Comparison of ENCODE assay signal across 16 cellular contexts in the genomic region with DNA sequence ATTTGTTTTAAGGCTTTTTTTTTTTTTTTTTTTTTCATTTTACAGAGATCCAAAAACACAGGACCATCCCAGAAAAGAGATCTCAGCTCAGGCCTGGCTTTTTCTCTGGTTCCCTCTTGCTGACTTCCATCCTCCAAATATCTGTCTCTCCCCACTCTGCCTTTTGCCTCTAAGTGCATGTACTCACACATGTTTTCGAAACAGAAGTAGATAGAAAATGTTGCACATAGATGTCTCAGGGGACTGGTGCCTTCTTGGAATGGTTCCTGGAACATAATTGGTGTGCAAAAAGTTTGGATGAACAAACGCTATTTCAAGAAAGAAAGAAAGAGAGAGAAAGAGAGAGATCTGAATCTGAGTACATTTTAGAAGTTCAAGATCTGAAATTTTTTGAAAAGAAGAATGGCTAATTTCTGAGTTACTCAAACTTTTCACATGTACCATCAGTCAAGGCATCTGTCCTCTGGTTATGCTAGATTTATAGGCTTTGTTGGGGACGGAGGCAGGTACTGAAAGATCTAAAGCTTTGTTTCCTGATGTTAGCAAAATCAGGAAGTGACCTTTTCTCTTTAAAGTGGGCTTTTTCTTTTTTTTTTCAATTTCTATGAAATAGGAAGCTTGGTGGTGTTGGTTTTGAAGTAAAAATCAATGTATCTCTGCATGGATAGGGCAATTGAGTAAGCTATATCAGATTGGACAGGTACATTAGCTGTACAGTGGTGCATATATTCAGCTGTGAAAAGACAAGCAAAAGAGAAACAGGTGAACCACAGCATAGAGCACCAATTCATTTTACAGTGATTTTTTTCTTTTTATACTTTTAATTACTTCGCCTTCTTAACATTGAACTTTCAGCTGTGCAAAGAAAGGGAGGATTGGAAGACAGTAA. TPM values are rescaled to one million over a fixed set of nuclear protein-coding genes. Genes with fewer than 3 reads are reported as not detected.
DNase-seq lines count a peak whose midpoint lies in the region; ATAC-seq and FAIRE-seq lines count a peak whose summit lies in the region.
"Had no signal": no experiment of that assay in that cellular context is flagged by ENCODE, and none has a peak within 500 bp of the region (broad histone marks: within the 10 kb centered on the region; RNA-seq: fewer than 3 reads in every experiment).

No MANE protein-coding gene starts in this region.

- DNase-seq in T-helper 1 cell (no peak), GM04503 (ENCODE audit: low read depth) (peak; percentile 31), myocyte (ENCODE audit: low read depth) (peak; percentile 10), NCI-H526 treated with DMSO at 0.1 percent for 48 hours (lab: John Stamatoyannopoulos, UW) (no peak), DMS114 treated with DMSO at 0.1 percent for 48 hours (lab: John Stamatoyannopoulos, UW; ENCODE audit: unreplicated experiment) (no peak), HTR-8/SVneo (ENCODE audit: insufficient read length, low spot score) (no peak)
- DNase-seq: activated CD4-positive, CD25-positive, alpha-beta regulatory T cell; activated T-cell treated with anti-CD3 and anti-CD28 coated beads, Interleukin-2, amount 50 U/mL, for 1 hour; foreskin melanocyte; immature natural killer cell; MG63 had no signal

- peak overlapping the region; percentile 2 for H3K27ac Mint-ChIP-seq in T-helper 1 cell treated with Interleukin-12 subunit alpha and Interleukin-12 subunit beta and Interleukin-4 antibody, amounts not matched to agents 30 μg/mL and 1 μg/mL, for 36 hours
- peak overlapping the region; percentile 58 for H3K27ac Mint-ChIP-seq in activated T-helper 17 cell treated with anti-CD3 and anti-CD28 coated beads, Interleukin-2, amount 50 U/mL, for 72 hours
- H3K27ac Mint-ChIP-seq: memory B cell had no signal

- H3K4me1 Mint-ChIP-seq in T-helper 1 cell treated with Interleukin-12 subunit alpha and Interleukin-12 subunit beta and Interleukin-4 antibody, amounts not matched to agents 30 μg/mL and 1 μg/mL, for 36 hours (ENCODE audit: low read depth), result peaks cover 16% of the 10 kb centered on the region
- H3K4me1 Mint-ChIP-seq in activated T-helper 17 cell treated with anti-CD3 and anti-CD28 coated beads, Interleukin-2, amount 50 U/mL, for 72 hours, result peaks cover 18% of the 10 kb centered on the region

- H3K9me3 Mint-ChIP-seq in T-helper 1 cell treated with Interleukin-12 subunit alpha and Interleukin-12 subunit beta and Interleukin-4 antibody, amounts not matched to agents 30 μg/mL and 1 μg/mL, for 36 hours, result no peaks in the 10 kb centered on the region
- H3K9me3 Mint-ChIP-seq in activated T-helper 17 cell treated with anti-CD3 and anti-CD28 coated beads, Interleukin-2, amount 50 U/mL, for 72 hours, result no peaks in the 10 kb centered on the region
- H3K9me3 Mint-ChIP-seq: immature natural killer cell had no signal

- H3K27me3 Mint-ChIP-seq in T-helper 1 cell treated with Interleukin-12 subunit alpha and Interleukin-12 subunit beta and Interleukin-4 antibody, amounts not matched to agents 30 μg/mL and 1 μg/mL, for 36 hours (ENCODE audit: low read depth), result no peaks in the 10 kb centered on the region
- no peaks in the 10 kb centered on the region for H3K27me3 Mint-ChIP-seq in activated T-helper 17 cell treated with anti-CD3 and anti-CD28 coated beads, Interleukin-2, amount 50 U/mL, for 72 hours

- H3K4me3 Mint-ChIP-seq in T-helper 1 cell treated with Interleukin-12 subunit alpha and Interleukin-12 subunit beta and Interleukin-4 antibody, amounts not matched to agents 30 μg/mL and 1 μg/mL, for 36 hours, result peak overlapping the region; percentile 4
- peak overlapping the region; percentile 38 for H3K4me3 Mint-ChIP-seq in activated T-helper 17 cell treated with anti-CD3 and anti-CD28 coated beads, Interleukin-2, amount 50 U/mL, for 72 hours
- H3K4me3 Mint-ChIP-seq: immature natural killer cell, memory B cell had no signal

- peaks cover 6% of the 10 kb centered on the region for H3K36me3 Mint-ChIP-seq in T-helper 1 cell treated with Interleukin-12 subunit alpha and Interleukin-12 subunit beta and Interleukin-4 antibody, amounts not matched to agents 30 μg/mL and 1 μg/mL, for 36 hours (ENCODE audit: low read depth)
- H3K36me3 Mint-ChIP-seq in activated T-helper 17 cell treated with anti-CD3 and anti-CD28 coated beads, Interleukin-2, amount 50 U/mL, for 72 hours (ENCODE audit: low read depth), result no peaks in the 10 kb centered on the region
- H3K36me3 Mint-ChIP-seq: immature natural killer cell had no signal

- no peak for FAIRE-seq in HTR-8/SVneo (lab: Jason Lieb, UNC)
- FAIRE-seq: A549 had no signal

- no peak for ATAC-seq in activated T-helper 17 cell treated with anti-CD3 and anti-CD28 coated beads, Interleukin-2, amount 50 U/mL, for 72 hours (replicated peaks)
- ATAC-seq: A549, body of pancreas had no signal

RNA-seq across cellular contexts. Expression of gene TNFSF8, which starts 8.5 kb away (rescaled TPM):
- 10 to 100 TPM; 17.2 to 20.1 TPM for total RNA-seq in activated T-helper 17 cell treated with anti-CD3 and anti-CD28 coated beads, Interleukin-2, amount 50 U/mL, for 72 hours
- not detected in 2 replicates for total RNA-seq in myocyte
- not detected for polyA plus RNA-seq in myocyte (2012)
- polyA plus RNA-seq: A549 had no signal

Comparison
In these comparisons a context has a peak if more than half of its experiments do, and no peak if none do; other contexts are left out.
1. DNase-seq: peak in GM04503 (single experiment) and myocyte (single experiment); none in T-helper 1 cell (0 of 5), NCI-H526 treated with DMSO at 0.1 percent for 48 hours (single experiment), DMS114 treated with DMSO at 0.1 percent for 48 hours (single experiment) and HTR-8/SVneo (single experiment).
2. RNA of gene TNFSF8, which starts 8.5 kb away (total RNA-seq): 17.2 to 20.1 TPM in activated T-helper 17 cell treated with anti-CD3 and anti-CD28 coated beads, Interleukin-2, amount 50 U/mL, for 72 hours; not detected in myocyte; every median in the first group is over 10 times any median in the second.